Comparison of ENCODE assay signal across 15 cellular contexts in genomic region chr11:132318421-132319157, GRCh38.
DNase-seq lines count a peak whose midpoint lies in the region; ATAC-seq and TF ChIP-seq lines count a peak whose summit lies in the region.
"Had no signal": no experiment of that assay in that cellular context is flagged by ENCODE, and none has a peak within 500 bp of the region (broad histone marks: within the 10 kb centered on the region; RNA-seq: fewer than 3 reads in every experiment).

No MANE protein-coding gene starts in this region.

- H3K4me3 ChIP-seq in fibroblast of pulmonary artery (replicated peaks; ENCODE audit: low read depth, low read length): no peak overlapping the region
- H3K4me3 ChIP-seq: GM23338 had no signal

- no peak overlapping the region for H3K4me3 Mint-ChIP-seq in activated T-cell treated with anti-CD3 and anti-CD28 coated beads, Interleukin-2, amount 50 U/mL, for 24 hours
- H3K4me3 Mint-ChIP-seq in stimulated activated effector memory CD8-positive, alpha-beta T cell treated with anti-CD3 and anti-CD28 coated beads, Interleukin-12 subunit alpha, Interleukin-12 subunit beta, amount 100 ng/mL, for 72 hours: no peak overlapping the region
- H3K4me3 Mint-ChIP-seq in activated T-helper 1 cell treated with anti-CD3 and anti-CD28 coated beads, Interleukin-12 subunit alpha, Interleukin-12 subunit beta, Interleukin-2, Interleukin-4 antibody, amounts not matched to agents 30 ng/mL and 10 ng/mL and 1 ng/mL, durations not matched to agents 14 hours and 24 hours and 36 hours: no peak overlapping the region
- H3K4me3 Mint-ChIP-seq: activated CD4-positive, alpha-beta T cell treated with anti-CD3 and anti-CD28 coated beads, Interleukin-2, amount 10 ng/mL, durations not matched to agents 7 days and 5 days; central memory CD8-positive, alpha-beta T cell; GM23338 had no signal

- H3K27me3 Mint-ChIP-seq in activated T-cell treated with anti-CD3 and anti-CD28 coated beads, Interleukin-2, amount 50 U/mL, for 24 hours: no peaks in the 10 kb centered on the region
- H3K27me3 Mint-ChIP-seq in activated T-helper 1 cell treated with anti-CD3 and anti-CD28 coated beads, Interleukin-12 subunit alpha, Interleukin-12 subunit beta, Interleukin-2, Interleukin-4 antibody, amounts not matched to agents 30 ng/mL and 10 ng/mL and 1 ng/mL, durations not matched to agents 14 hours and 24 hours and 36 hours (ENCODE audit: insufficient read depth): no peaks in the 10 kb centered on the region
- H3K27me3 Mint-ChIP-seq: activated CD4-positive, alpha-beta T cell treated with anti-CD3 and anti-CD28 coated beads, Interleukin-2, amount 10 ng/mL, durations not matched to agents 7 days and 5 days; central memory CD8-positive, alpha-beta T cell had no signal

- no peaks in the 10 kb centered on the region for H3K4me1 Mint-ChIP-seq in activated T-cell treated with anti-CD3 and anti-CD28 coated beads, Interleukin-2, amount 50 U/mL, for 24 hours (ENCODE audit: low read depth)
- no peaks in the 10 kb centered on the region for H3K4me1 Mint-ChIP-seq in stimulated activated effector memory CD8-positive, alpha-beta T cell treated with anti-CD3 and anti-CD28 coated beads, Interleukin-12 subunit alpha, Interleukin-12 subunit beta, amount 100 ng/mL, for 72 hours
- no peaks in the 10 kb centered on the region for H3K4me1 Mint-ChIP-seq in activated T-helper 1 cell treated with anti-CD3 and anti-CD28 coated beads, Interleukin-12 subunit alpha, Interleukin-12 subunit beta, Interleukin-2, Interleukin-4 antibody, amounts not matched to agents 30 ng/mL and 10 ng/mL and 1 ng/mL, durations not matched to agents 14 hours and 24 hours and 36 hours (ENCODE audit: low read depth)
- H3K4me1 Mint-ChIP-seq: activated CD4-positive, alpha-beta T cell treated with anti-CD3 and anti-CD28 coated beads, Interleukin-2, amount 10 ng/mL, durations not matched to agents 7 days and 5 days; central memory CD8-positive, alpha-beta T cell had no signal

- no peak for TF ChIP-seq CTCF in fibroblast of pulmonary artery (IDR thresholded peaks at IDR 0.05; ENCODE audit: low read length, missing control alignments)

- intact Hi-C loops in activated T-helper 1 cell treated with anti-CD3 and anti-CD28 coated beads, Interleukin-12 subunit alpha, Interleukin-12 subunit beta, Interleukin-2, Interleukin-4 antibody, amounts not matched to agents 30 ng/mL and 10 ng/mL and 1 ng/mL, durations not matched to agents 14 hours and 24 hours and 36 hours (cut with micrococcal nuclease): no loop called here

- peak; percentile 79 for ATAC-seq in stimulated activated effector memory CD8-positive, alpha-beta T cell treated with anti-CD3 and anti-CD28 coated beads, Interleukin-12 subunit alpha, Interleukin-12 subunit beta, amount 100 ng/mL, for 72 hours
- ATAC-seq: GM23338 had no signal

- no peak for DNase-seq in activated T-cell treated with anti-CD3 and anti-CD28 coated beads, Interleukin-2, amount 50 U/mL, for 24 hours
- DNase-seq in activated T-cell treated with anti-CD3 and anti-CD28 coated beads for 4 hours: no peak
- DNase-seq in RPMI7951 (ENCODE audit: low read depth): peak; percentile 93
- DNase-seq in fibroblast of pulmonary artery (ENCODE audit: low read depth): peak; percentile 11
- no peak for DNase-seq in stimulated activated effector memory CD8-positive, alpha-beta T cell treated with anti-CD3 and anti-CD28 coated beads, Interleukin-12 subunit alpha, Interleukin-12 subunit beta, amount 100 ng/mL, for 72 hours (ENCODE audit: low spot score in 2 of 2)
- no peak for DNase-seq in activated T-helper 1 cell treated with anti-CD3 and anti-CD28 coated beads, Interleukin-12 subunit alpha, Interleukin-12 subunit beta, Interleukin-2, Interleukin-4 antibody, amounts not matched to agents 30 ng/mL and 10 ng/mL and 1 ng/mL, durations not matched to agents 14 hours and 24 hours and 36 hours (ENCODE audit: low spot score)
- no peak for DNase-seq in SKM-1 treated with dmso at 0.1 percent for 144 hours (lab: John Stamatoyannopoulos, UW; ENCODE audit: unreplicated experiment)
- no peak for DNase-seq in midbrain (lab: John Stamatoyannopoulos, UW)
- DNase-seq: activated CD4-positive, alpha-beta T cell treated with anti-CD3 and anti-CD28 coated beads, Interleukin-2, amount 10 ng/mL, durations not matched to agents 7 days and 5 days; activated gamma-delta T cell treated with Interleukin-2 at 50 U/mL for 16 hours; NCI-H2171; stimulated activated CD4-positive, alpha-beta T cell treated with anti-CD3 and anti-CD28 coated beads, Interleukin-15, amount 100 ng/mL, for 24 hours; T-helper 1 cell had no signal

- no peaks in the 10 kb centered on the region for H3K36me3 Mint-ChIP-seq in activated T-cell treated with anti-CD3 and anti-CD28 coated beads, Interleukin-2, amount 50 U/mL, for 24 hours (ENCODE audit: low read depth)
- H3K36me3 Mint-ChIP-seq in stimulated activated effector memory CD8-positive, alpha-beta T cell treated with anti-CD3 and anti-CD28 coated beads, Interleukin-12 subunit alpha, Interleukin-12 subunit beta, amount 100 ng/mL, for 72 hours: no peaks in the 10 kb centered on the region
- no peaks in the 10 kb centered on the region for H3K36me3 Mint-ChIP-seq in activated T-helper 1 cell treated with anti-CD3 and anti-CD28 coated beads, Interleukin-12 subunit alpha, Interleukin-12 subunit beta, Interleukin-2, Interleukin-4 antibody, amounts not matched to agents 30 ng/mL and 10 ng/mL and 1 ng/mL, durations not matched to agents 14 hours and 24 hours and 36 hours (ENCODE audit: low read depth)

- H3K9me3 Mint-ChIP-seq in activated T-cell treated with anti-CD3 and anti-CD28 coated beads, Interleukin-2, amount 50 U/mL, for 24 hours: no peaks in the 10 kb centered on the region
- H3K9me3 Mint-ChIP-seq in stimulated activated effector memory CD8-positive, alpha-beta T cell treated with anti-CD3 and anti-CD28 coated beads, Interleukin-12 subunit alpha, Interleukin-12 subunit beta, amount 100 ng/mL, for 72 hours: no peaks in the 10 kb centered on the region
- no peaks in the 10 kb centered on the region for H3K9me3 Mint-ChIP-seq in activated T-helper 1 cell treated with anti-CD3 and anti-CD28 coated beads, Interleukin-12 subunit alpha, Interleukin-12 subunit beta, Interleukin-2, Interleukin-4 antibody, amounts not matched to agents 30 ng/mL and 10 ng/mL and 1 ng/mL, durations not matched to agents 14 hours and 24 hours and 36 hours
- H3K9me3 Mint-ChIP-seq: central memory CD8-positive, alpha-beta T cell had no signal

- peak overlapping the region; percentile 4 for H3K27ac Mint-ChIP-seq in activated T-cell treated with anti-CD3 and anti-CD28 coated beads, Interleukin-2, amount 50 U/mL, for 24 hours
- H3K27ac Mint-ChIP-seq in stimulated activated effector memory CD8-positive, alpha-beta T cell treated with anti-CD3 and anti-CD28 coated beads, Interleukin-12 subunit alpha, Interleukin-12 subunit beta, amount 100 ng/mL, for 72 hours: no peak overlapping the region
- H3K27ac Mint-ChIP-seq in activated T-helper 1 cell treated with anti-CD3 and anti-CD28 coated beads, Interleukin-12 subunit alpha, Interleukin-12 subunit beta, Interleukin-2, Interleukin-4 antibody, amounts not matched to agents 30 ng/mL and 10 ng/mL and 1 ng/mL, durations not matched to agents 14 hours and 24 hours and 36 hours: no peak overlapping the region
- H3K27ac Mint-ChIP-seq: activated CD4-positive, alpha-beta T cell treated with anti-CD3 and anti-CD28 coated beads, Interleukin-2, amount 10 ng/mL, durations not matched to agents 7 days and 5 days; GM23338 had no signal

Comparison
In these comparisons a context has a peak if more than half of its experiments do, and no peak if none do; other contexts are left out.
1. DNase-seq: peak in RPMI7951 (single experiment) and fibroblast of pulmonary artery (single experiment); none in activated T-cell treated with anti-CD3 and anti-CD28 coated beads, Interleukin-2, amount 50 U/mL, for 24 hours (single experiment), activated T-cell treated with anti-CD3 and anti-CD28 coated beads for 4 hours (single experiment), stimulated activated effector memory CD8-positive, alpha-beta T cell treated with anti-CD3 and anti-CD28 coated beads, Interleukin-12 subunit alpha, Interleukin-12 subunit beta, amount 100 ng/mL, for 72 hours (0 of 2), activated T-helper 1 cell treated with anti-CD3 and anti-CD28 coated beads, Interleukin-12 subunit alpha, Interleukin-12 subunit beta, Interleukin-2, Interleukin-4 antibody, amounts not matched to agents 30 ng/mL and 10 ng/mL and 1 ng/mL, durations not matched to agents 14 hours and 24 hours and 36 hours (single experiment), SKM-1 treated with dmso at 0.1 percent for 144 hours (single experiment) and midbrain (single experiment).